11 cellular contexts compared by ENCODE assay signal in the genomic region with DNA sequence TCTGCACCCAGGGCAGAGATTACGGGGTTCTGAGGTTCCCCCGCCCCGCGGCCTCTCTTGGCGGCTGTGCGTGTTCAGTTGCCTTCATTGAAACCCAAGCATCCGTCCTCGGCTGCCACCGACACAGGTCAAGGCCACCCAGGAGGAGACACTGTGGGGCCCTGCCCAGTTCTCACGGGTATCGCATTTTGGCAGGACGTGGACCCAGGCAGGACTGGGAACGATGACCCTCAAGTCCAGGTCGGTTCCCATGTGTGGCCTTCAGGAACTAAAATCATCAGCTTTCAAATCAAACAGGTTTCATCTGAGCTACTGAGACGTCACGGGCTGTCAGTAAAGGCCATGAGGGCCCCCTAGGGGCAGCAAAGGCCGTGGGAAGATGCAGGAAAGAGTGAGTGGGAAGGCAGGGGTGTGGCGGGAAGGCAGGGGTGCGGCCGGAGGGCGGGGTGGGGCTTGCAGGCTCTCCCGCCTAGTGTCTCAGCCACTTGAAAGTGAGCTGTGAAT. TPM values are rescaled to one million over a fixed set of nuclear protein-coding genes. Genes with fewer than 3 reads are reported as not detected.
DNase-seq lines count a peak whose midpoint lies in the region; ATAC-seq and TF ChIP-seq lines count a peak whose summit lies in the region.
"Had no signal": no experiment of that assay in that cellular context is flagged by ENCODE, and none has a peak within 500 bp of the region (broad histone marks: within the 10 kb centered on the region; RNA-seq: fewer than 3 reads in every experiment).

No MANE protein-coding gene starts in this region.

- no peaks in the 10 kb centered on the region for H3K4me1 ChIP-seq in foreskin keratinocyte

- peak; percentile 45 for TF ChIP-seq CTCF in foreskin keratinocyte (conservative IDR thresholded peaks at IDR 0.05)

- intact Hi-C loops in Right ventricle myocardium superior (cut with DNase I) (no loop called here), left ventricle myocardium superior (cut with micrococcal nuclease) (no loop called here)

- peaks cover 29% of the 10 kb centered on the region for H3K27me3 Mint-ChIP-seq in stimulated activated naive CD8-positive, alpha-beta T cell treated with anti-CD3 and anti-CD28 coated beads, Interleukin-15, amount 100 ng/mL, for 72 hours

- H3K4me3 Mint-ChIP-seq in stimulated activated naive CD8-positive, alpha-beta T cell treated with anti-CD3 and anti-CD28 coated beads, Interleukin-15, amount 100 ng/mL, for 72 hours = no peak overlapping the region
- H3K4me3 Mint-ChIP-seq: T-helper 1 cell treated with Interleukin-12 subunit alpha and Interleukin-12 subunit beta and Interleukin-4 antibody, amounts not matched to agents 30 μg/mL and 1 μg/mL, for 36 hours had no signal

- DNase-seq in Right ventricle myocardium superior = peak; percentile 36
- no peak for DNase-seq in left ventricle myocardium superior
- DNase-seq in RPMI8226 = peak; percentile 25
- no peak for DNase-seq in foreskin keratinocyte
- peak in 1 of 2 donors; percentile 30 for DNase-seq in stimulated activated naive CD8-positive, alpha-beta T cell treated with anti-CD3 and anti-CD28 coated beads, Interleukin-15, amount 100 ng/mL, for 72 hours
- no peak for DNase-seq in NCI-H1417 (lab: John Stamatoyannopoulos, UW)
- DNase-seq in NCI-H748 treated with DMSO at 0.1 percent for 48 hours (lab: John Stamatoyannopoulos, UW) = no peak

- ATAC-seq in Right ventricle myocardium superior (ENCODE audit: poor library complexity) = no peak
- ATAC-seq in left ventricle myocardium superior = no peak
- ATAC-seq in foreskin keratinocyte = no peak
- ATAC-seq in stimulated activated naive CD8-positive, alpha-beta T cell treated with anti-CD3 and anti-CD28 coated beads, Interleukin-15, amount 100 ng/mL, for 72 hours = peak; percentile 44
- ATAC-seq in HG02759 (IDR thresholded peaks at IDR 0.05; ENCODE audit: unreplicated experiment) = no peak
- ATAC-seq: body of pancreas had no signal

- no peak overlapping the region for H3K27ac Mint-ChIP-seq in stimulated activated naive CD8-positive, alpha-beta T cell treated with anti-CD3 and anti-CD28 coated beads, Interleukin-15, amount 100 ng/mL, for 72 hours
- H3K27ac Mint-ChIP-seq: T-helper 1 cell treated with Interleukin-12 subunit alpha and Interleukin-12 subunit beta and Interleukin-4 antibody, amounts not matched to agents 30 μg/mL and 1 μg/mL, for 36 hours had no signal

- no peak overlapping the region for H3K27ac ChIP-seq in foreskin keratinocyte
- H3K27ac ChIP-seq: body of pancreas, KMS-11 had no signal

- H3K27me3 ChIP-seq in foreskin keratinocyte = peaks cover 5% of the 10 kb centered on the region
- H3K27me3 ChIP-seq: body of pancreas had no signal

- no peaks in the 10 kb centered on the region for H3K9me3 Mint-ChIP-seq in stimulated activated naive CD8-positive, alpha-beta T cell treated with anti-CD3 and anti-CD28 coated beads, Interleukin-15, amount 100 ng/mL, for 72 hours
- H3K9me3 Mint-ChIP-seq: T-helper 1 cell treated with Interleukin-12 subunit alpha and Interleukin-12 subunit beta and Interleukin-4 antibody, amounts not matched to agents 30 μg/mL and 1 μg/mL, for 36 hours had no signal

- H3K4me1 Mint-ChIP-seq in stimulated activated naive CD8-positive, alpha-beta T cell treated with anti-CD3 and anti-CD28 coated beads, Interleukin-15, amount 100 ng/mL, for 72 hours = peaks cover 36% of the 10 kb centered on the region

RNA-seq across cellular contexts. Expression of a gene that starts 7.0 kb away (rescaled TPM):
- 12.6 TPM for total RNA-seq in Right ventricle myocardium superior
- total RNA-seq in left ventricle myocardium superior = 14.4 TPM
- total RNA-seq in foreskin keratinocyte = 35.7 and 41.1 TPM in 2 replicates
- polyA plus RNA-seq in foreskin keratinocyte = 27.5 and 32.8 TPM in 2 replicates

RNA-seq across cellular contexts. Expression of a gene that starts 49.8 kb away (rescaled TPM):
- total RNA-seq in Right ventricle myocardium superior (2.8 TPM), left ventricle myocardium superior (3.7 TPM), foreskin keratinocyte (4.7 and 5.9 TPM in 2 replicates)
- 3.9 and 4.3 TPM in 2 replicates for polyA plus RNA-seq in foreskin keratinocyte

RNA-seq across cellular contexts. Expression of a gene that starts 50.1 kb away (rescaled TPM):
- total RNA-seq in Right ventricle myocardium superior = 32.3 TPM
- total RNA-seq in left ventricle myocardium superior = 35.2 TPM
- 24.3 and 25.0 TPM in 2 replicates for total RNA-seq in foreskin keratinocyte
- 16.5 and 17.7 TPM in 2 replicates for polyA plus RNA-seq in foreskin keratinocyte

Comparison
In these comparisons a context has a peak if more than half of its experiments do, and no peak if none do; other contexts are left out.
1. DNase-seq: peak in Right ventricle myocardium superior (single experiment) and RPMI8226 (single experiment); none in left ventricle myocardium superior (single experiment), foreskin keratinocyte (0 of 2), NCI-H1417 (0 of 3) and NCI-H748 treated with DMSO at 0.1 percent for 48 hours (single experiment).